22 cellular contexts compared by ENCODE assay signal in the genomic region with DNA sequence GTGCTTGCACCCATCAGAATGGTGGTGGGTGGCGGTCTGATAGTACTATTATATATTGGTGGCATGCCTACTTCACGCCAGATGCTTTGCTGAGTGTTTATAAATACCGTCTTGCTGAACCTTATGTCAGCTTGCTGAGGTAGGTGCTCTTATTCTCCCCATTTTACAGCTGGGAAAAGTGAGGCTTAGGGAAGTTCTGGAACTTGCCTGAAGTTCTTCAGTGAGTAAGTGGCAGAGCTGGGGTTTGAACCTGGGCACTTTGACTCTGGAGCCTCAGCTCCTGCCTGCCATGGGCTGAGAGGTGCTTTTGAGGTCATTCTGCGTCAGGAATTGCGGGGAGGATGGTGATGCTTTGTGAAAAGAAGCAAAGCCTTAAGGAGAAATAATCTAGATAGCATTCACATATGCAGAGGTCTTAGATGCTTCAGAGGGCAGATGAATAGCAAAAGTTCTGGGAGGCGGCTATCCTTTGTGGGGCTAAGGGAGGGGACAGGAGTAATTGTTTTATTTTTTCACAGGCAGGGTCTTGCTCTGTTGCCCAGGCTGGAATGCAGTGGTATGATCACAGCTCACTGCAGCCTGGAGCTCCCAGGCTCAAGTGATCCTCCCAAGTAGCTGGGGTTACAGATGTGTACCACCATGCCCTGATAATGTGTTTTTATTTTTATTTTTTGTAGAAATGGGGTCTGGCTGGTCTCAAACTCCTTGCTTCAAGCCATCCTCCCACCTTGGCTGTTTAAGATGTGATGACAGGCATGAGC.
"Had no signal": no experiment of that assay in that cellular context is flagged by ENCODE, and none has a peak within 500 bp of the region (broad histone marks: within the 10 kb centered on the region; RNA-seq: fewer than 3 reads in every experiment).

No MANE protein-coding gene starts in this region.

- H3K27ac Mint-ChIP-seq: activated CD4-positive, alpha-beta T cell treated with anti-CD3 and anti-CD28 coated beads, Interleukin-2, amount 10 ng/mL, durations not matched to agents 24 days and 14 days; activated naive CD8-positive, alpha-beta T cell treated with anti-CD3 and anti-CD28 coated beads for 36 hours; mesothelial cell of epicardium had no signal

- H3K27me3 ChIP-seq: breast epithelium, foreskin keratinocyte, upper lobe of right lung had no signal

- H3K27me3 Mint-ChIP-seq: activated CD4-positive, alpha-beta T cell treated with anti-CD3 and anti-CD28 coated beads, Interleukin-2, amount 10 ng/mL, durations not matched to agents 24 days and 14 days; activated naive CD8-positive, alpha-beta T cell treated with anti-CD3 and anti-CD28 coated beads for 36 hours; central memory CD8-positive, alpha-beta T cell had no signal

- H3K4me3 Mint-ChIP-seq: activated CD4-positive, alpha-beta T cell treated with anti-CD3 and anti-CD28 coated beads, Interleukin-2, amount 10 ng/mL, durations not matched to agents 24 days and 14 days; activated naive CD8-positive, alpha-beta T cell treated with anti-CD3 and anti-CD28 coated beads for 36 hours; central memory CD8-positive, alpha-beta T cell; mesothelial cell of epicardium had no signal

- H3K27ac ChIP-seq: breast epithelium, foreskin keratinocyte, parathyroid adenoma, thoracic aorta, upper lobe of right lung had no signal

- H3K4me3 ChIP-seq: breast epithelium, thoracic aorta, upper lobe of right lung had no signal

- H3K9me3 ChIP-seq: breast epithelium, thoracic aorta, upper lobe of right lung had no signal

- H3K36me3 ChIP-seq: breast epithelium, thoracic aorta, upper lobe of right lung had no signal

- DNase-seq: activated CD4-positive, alpha-beta T cell treated with anti-CD3 and anti-CD28 coated beads, Interleukin-2, amount 10 ng/mL, durations not matched to agents 24 days and 14 days; activated gamma-delta T cell treated with Interleukin-2 at 50 U/mL for 16 hours; activated naive CD8-positive, alpha-beta T cell treated with anti-CD3 and anti-CD28 coated beads for 36 hours; activated T-cell treated with anti-CD3 and anti-CD28 coated beads, Interleukin-2, amount 50 U/mL, for 1 hour; amniotic stem cell; effector memory CD4-positive, alpha-beta T cell; foreskin keratinocyte; kidney; nucleus accumbens; small intestine; stimulated activated CD4-positive, alpha-beta T cell treated with anti-CD3 and anti-CD28 coated beads, Interleukin-15, amount 100 ng/mL, for 24 hours; stimulated activated naive CD4-positive, alpha-beta T cell; T-helper 2 cell; upper lobe of right lung had no signal

- H3K9me3 Mint-ChIP-seq: activated CD4-positive, alpha-beta T cell treated with anti-CD3 and anti-CD28 coated beads, Interleukin-2, amount 10 ng/mL, durations not matched to agents 24 days and 14 days; activated naive CD8-positive, alpha-beta T cell treated with anti-CD3 and anti-CD28 coated beads for 36 hours; central memory CD8-positive, alpha-beta T cell; mesothelial cell of epicardium had no signal

- ATAC-seq: activated CD4-positive, CD25-positive, alpha-beta regulatory T cell treated with anti-CD3 and anti-CD28 coated beads, Interleukin-2, amount 50 U/mL, for 24 hours; foreskin keratinocyte; left lobe of liver; sciatic nerve; upper lobe of right lung had no signal

- H3K36me3 Mint-ChIP-seq: mesothelial cell of epicardium had no signal

- H3K4me1 ChIP-seq: foreskin keratinocyte, upper lobe of right lung had no signal
